Comparison of ENCODE assay signal across 8 cellular contexts in genomic region chr1:235831148-235831547, GRCh38. TPM values are rescaled to one million over a fixed set of nuclear protein-coding genes. Genes with fewer than 3 reads are reported as not detected.
DNase-seq lines count a peak whose midpoint lies in the region; ATAC-seq lines count a peak whose summit lies in the region.

No MANE protein-coding gene starts in this region.

- H3K4ac ChIP-seq in neuronal stem cell (ENCODE audit: low read length) = no peak overlapping the region

- H3K4me3 ChIP-seq in neuronal stem cell (ENCODE audit: low read length in 2 of 2) = no peak overlapping the region

- no peak overlapping the region for H3K23ac ChIP-seq in neuronal stem cell (ENCODE audit: low read depth, low read length, poor library complexity)

- H2BK120ac ChIP-seq in neuronal stem cell (ENCODE audit: low read depth, low read length) = no peak overlapping the region

- no peak overlapping the region for H4K8ac ChIP-seq in neuronal stem cell (ENCODE audit: low read depth, low read length)

- no peaks in the 10 kb centered on the region for H3K27me3 ChIP-seq in neuronal stem cell (ENCODE audit: control insufficient read depth in 3 of 3, insufficient read depth in 3 of 3, low read depth in 1 of 3, low read length in 3 of 3)

- no peaks in the 10 kb centered on the region for H3K79me1 ChIP-seq in neuronal stem cell (ENCODE audit: low read depth, low read length)

- no peak overlapping the region for H4K91ac ChIP-seq in neuronal stem cell (ENCODE audit: low read depth, low read length, poor library complexity)

- H2AK5ac ChIP-seq in neuronal stem cell (ENCODE audit: low read depth, low read length) = no peak overlapping the region

- ATAC-seq in GM19452 (IDR thresholded peaks at IDR 0.05; ENCODE audit: unreplicated experiment) = peak; percentile 85
- ATAC-seq in HG03457 (IDR thresholded peaks at IDR 0.05; ENCODE audit: unreplicated experiment) = peak; percentile 69

- DNase-seq in Daoy (ENCODE audit: low read depth) = peak; percentile 18
- DNase-seq in amniotic epithelial cell (ENCODE audit: low read depth) = peak; percentile 32
- DNase-seq in stimulated activated CD4-positive, alpha-beta T cell treated with anti-CD3 and anti-CD28 coated beads, Interleukin-1b, Interleukin-23, amount 100 ng/mL, for 48 hours = peak; percentile 74
- DNase-seq in neuronal stem cell (ENCODE audit: low spot score) = no peak
- no peak for DNase-seq in SK-N-DZ (ENCODE audit: low spot score)
- DNase-seq in inferior parietal cortex (ENCODE audit: extremely low spot score) = no peak

- no peaks in the 10 kb centered on the region for H3K36me3 ChIP-seq in neuronal stem cell (replicated peaks in 1 of 2; ENCODE audit: control insufficient read depth in 2 of 2, insufficient read depth in 2 of 2, low read length in 2 of 2)

- H3K9me3 ChIP-seq in neuronal stem cell (replicated peaks in 1 of 2; ENCODE audit: control insufficient read depth in 2 of 2, insufficient read depth in 1 of 2, low read depth in 1 of 2, low read length in 2 of 2) = no peaks in the 10 kb centered on the region

- H2AFZ ChIP-seq in neuronal stem cell (ENCODE audit: low read length) = no peak overlapping the region

- no peak overlapping the region for H3K9ac ChIP-seq in neuronal stem cell (ENCODE audit: low read depth, low read length, poor library complexity)

- no peak overlapping the region for H3K14ac ChIP-seq in neuronal stem cell (ENCODE audit: low read length)

- no CpG with 5 or more reads among the region's 5 CpGs for WGBS in neuronal stem cell (ENCODE audit: extremely low coverage in 2 of 2, insufficient read length in 2 of 2, insufficient replicate concordance in 1 of 2), 2 donors

- H2BK12ac ChIP-seq in neuronal stem cell (ENCODE audit: low read length) = no peak overlapping the region

- H2BK5ac ChIP-seq in neuronal stem cell (ENCODE audit: low read length) = no peak overlapping the region

- no peak overlapping the region for H3K27ac ChIP-seq in neuronal stem cell (replicated peaks; ENCODE audit: low read length)

- no peak overlapping the region for H3K4me2 ChIP-seq in neuronal stem cell (ENCODE audit: insufficient read depth, low read length, poor library complexity, severe bottlenecking)

- H3K18ac ChIP-seq in neuronal stem cell (ENCODE audit: low read length) = no peak overlapping the region

- H2BK15ac ChIP-seq in neuronal stem cell (ENCODE audit: low read length) = no peak overlapping the region

- no peaks in the 10 kb centered on the region for H3K4me1 ChIP-seq in neuronal stem cell (ENCODE audit: control insufficient read depth in 2 of 2, insufficient read depth in 1 of 2, low read depth in 1 of 2, low read length in 2 of 2)

RNA-seq across cellular contexts. Expression of gene LYST, which starts 35.6 kb away (rescaled TPM):
- total RNA-seq in Daoy (2014; rRNA removed; shearing (Covaris generic)) = 10.9 and 13.8 TPM in 2 replicates
- polyA plus RNA-seq in neuronal stem cell (2013, experiment 1 of 2) = 2.1 TPM
- 1.4 TPM for polyA plus RNA-seq in neuronal stem cell (2013, experiment 2 of 2)
- 1.7 and 2.1 TPM in 2 replicates for polyA plus RNA-seq in SK-N-DZ (2014; cell fraction: cytosol; rRNA removed)
- polyA plus RNA-seq in SK-N-DZ (2014; cell fraction: nucleus; rRNA removed) = 3.1 and 4.9 TPM in 2 replicates

Comparison
In these comparisons a context has a peak if more than half of its experiments do, and no peak if none do; other contexts are left out.
1. DNase-seq: peak in Daoy (single experiment), amniotic epithelial cell (single experiment) and stimulated activated CD4-positive, alpha-beta T cell treated with anti-CD3 and anti-CD28 coated beads, Interleukin-1b, Interleukin-23, amount 100 ng/mL, for 48 hours (single experiment); none in neuronal stem cell (single experiment), SK-N-DZ (single experiment) and inferior parietal cortex (single experiment).